Comparison of ENCODE assay signal across 36 cellular contexts in genomic region chr2:196367633-196368032, GRCh38.
"Had no signal": no experiment of that assay in that cellular context is flagged by ENCODE, and none has a peak within 500 bp of the region (broad histone marks: within the 10 kb centered on the region; RNA-seq: fewer than 3 reads in every experiment).

No MANE protein-coding gene starts in this region.

- DNase-seq: MG63, MM.1S, MV-4-11, NCI-H1048, NCI-H1092, NCI-H1092 treated with DMSO at 0.1 percent for 48 hours, NCI-H1105, NCI-H1105 treated with DMSO at 0.1 percent for 48 hours, NCI-H1417, NCI-H1417 treated with DMSO at 0.1 percent for 48 hours, NCI-H1436, NCI-H1436 treated with DMSO at 0.1 percent for 48 hours, NCI-H146, NCI-H1694, NCI-H1694 treated with DMSO at 0.1 percent for 48 hours, NCI-H187, NCI-H187 treated with DMSO at 0.1 percent for 48 hours, NCI-H1930, NCI-H2029, NCI-H2029 treated with DMSO at 0.1 percent for 48 hours, NCI-H2081, NCI-H2081 treated with DMSO at 0.1 percent for 48 hours, NCI-H2107, NCI-H2171, NCI-H2171 treated with DMSO at 0.1 percent for 48 hours, NCI-H2227 treated with DMSO at 0.1 percent for 48 hours, NCI-H226, NCI-H345, NCI-H446, NCI-H446 treated with DMSO at 0.1 percent for 48 hours, NCI-H510A, NCI-H510A treated with DMSO at 0.1 percent for 48 hours, NCI-H524, NCI-H524 treated with DMSO at 0.1 percent for 48 hours, NCI-H526, NCI-H526 treated with DMSO at 0.1 percent for 48 hours had no signal

- H3K36me3 ChIP-seq: MG63 had no signal

- H3K27me3 ChIP-seq: MG63 had no signal

- H3K4me3 ChIP-seq: MG63 had no signal
